Comparison of ENCODE assay signal across 17 cellular contexts in the genomic region with DNA sequence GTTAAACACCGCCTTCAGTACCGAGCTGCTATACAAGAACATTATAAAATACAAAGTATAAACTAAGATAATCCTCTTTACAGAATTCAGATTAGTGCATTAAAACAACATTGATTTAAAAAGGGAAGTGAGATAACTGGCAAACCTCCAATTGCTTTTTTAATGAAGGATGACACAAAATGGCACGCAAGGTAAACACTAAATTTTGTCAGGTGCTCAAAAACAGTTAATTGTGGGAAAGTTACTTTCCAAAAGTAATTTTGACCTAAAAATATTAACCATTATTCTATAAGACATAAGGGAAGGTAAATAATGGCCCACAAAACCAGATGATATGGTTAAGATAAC. TPM values are rescaled to one million over a fixed set of nuclear protein-coding genes. Genes with fewer than 3 reads are reported as not detected.
DNase-seq lines count a peak whose midpoint lies in the region; ATAC-seq, FAIRE-seq and TF ChIP-seq lines count a peak whose summit lies in the region.
"Had no signal": no experiment of that assay in that cellular context is flagged by ENCODE, and none has a peak within 500 bp of the region (broad histone marks: within the 10 kb centered on the region; RNA-seq: fewer than 3 reads in every experiment).

No MANE protein-coding gene starts in this region.

- no peaks in the 10 kb centered on the region for H3F3A ChIP-seq in OCI-LY1 (ENCODE audit: insufficient read depth, low read length)

- peak overlapping the region; percentile 79 for H3K27ac Mint-ChIP-seq in activated B cell treated with CpG ODN at 0.5 μM for 24 hours
- H3K27ac Mint-ChIP-seq in stimulated activated memory B cell treated with anti-CD40 and anti-IgM and Interleukin-4, amounts not matched to agents 10 μg/mL and 1 μg/mL and 100 μg/mL, for 72 hours, result peak overlapping the region; percentile 42
- H3K27ac Mint-ChIP-seq: CD8-positive, alpha-beta T cell had no signal

- POLR2A ChIA-PET in activated B cell treated with CpG ODN at 0.5 μM for 24 hours (lab: Charles Lee), result interaction anchor here (1.1 kb wide), 1 partner anchor 355 kb away, joined by 3 read pairs; the partner anchor contains the start of gene RPS12
- POLR2A ChIA-PET in HepG2 (lab: Yijun Ruan, JAX), result no interaction called here

- intact Hi-C loops in activated B cell treated with CpG ODN at 0.5 μM for 24 hours (cut with micrococcal nuclease) (loop anchor here (1.0 to 5.0 kb wide), 3 partner anchors 9 to 107 kb away; no protein-coding TSS in a partner anchor), HepG2 (cut with micrococcal nuclease; ENCODE audit: unreplicated experiment) (no loop called here)

- peaks cover 41% of the 10 kb centered on the region for H3K4me1 ChIP-seq in OCI-LY1 (ENCODE audit: insufficient read depth, low read length, severe bottlenecking)
- H3K4me1 ChIP-seq in HepG2 (ENCODE audit: insufficient read depth, low read length), result peaks cover 2% of the 10 kb centered on the region
- H3K4me1 ChIP-seq: BE2C had no signal

- TF ChIP-seq RAD21 in HepG2 (CRISPR knock-in tag; IDR thresholded peaks at IDR 0.05), result no peak

- H3K27ac ChIP-seq in OCI-LY1 (ENCODE audit: low read depth, low read length, poor library complexity, severe bottlenecking) (peak overlapping the region; percentile 91), HepG2 (ENCODE audit: extremely low read length, insufficient read depth, low read length) (no peak overlapping the region)
- H3K27ac ChIP-seq: C4-2B, GM23248, HL-60 had no signal

- H3K79me2 ChIP-seq in OCI-LY1 (ENCODE audit: insufficient read depth, low read length) (no peaks in the 10 kb centered on the region), HepG2 (ENCODE audit: insufficient read depth, low read length) (no peaks in the 10 kb centered on the region)

- in situ Hi-C loops in HepG2 (cut with HindIII; ENCODE audit: extremely low pct_ligation_motif_present, low pct_unique_long_range_greater_than_20kb), result no loop called here

- H3K36me3 Mint-ChIP-seq in activated B cell treated with CpG ODN at 0.5 μM for 24 hours (ENCODE audit: low read depth), result peaks cover 64% of the 10 kb centered on the region
- H3K36me3 Mint-ChIP-seq in stimulated activated memory B cell treated with anti-CD40 and anti-IgM and Interleukin-4, amounts not matched to agents 10 μg/mL and 1 μg/mL and 100 μg/mL, for 72 hours, result peaks cover 29% of the 10 kb centered on the region

- TF ChIP-seq EP300 in HepG2 (IDR thresholded peaks at IDR 0.05; ENCODE audit: low read depth in 2 of 2, low read length in 2 of 2), result no peak
- no peak for TF ChIP-seq EP300 in HepG2 (CRISPR knock-in tag; IDR thresholded peaks at IDR 0.05; ENCODE audit: borderline replicate concordance)

- H3K4me3 Mint-ChIP-seq in activated B cell treated with CpG ODN at 0.5 μM for 24 hours, result no peak overlapping the region
- H3K4me3 Mint-ChIP-seq in stimulated activated memory B cell treated with anti-CD40 and anti-IgM and Interleukin-4, amounts not matched to agents 10 μg/mL and 1 μg/mL and 100 μg/mL, for 72 hours, result no peak overlapping the region
- H3K4me3 Mint-ChIP-seq: CD8-positive, alpha-beta T cell had no signal

- H3K4me3 ChIP-seq in OCI-LY1 (ENCODE audit: low read depth, low read length, poor library complexity, severe bottlenecking) (no peak overlapping the region), HepG2 (replicated peaks in 1 of 3; ENCODE audit: insufficient read depth in 1 of 3, low read depth in 2 of 3, low read length in 3 of 3) (no peak overlapping the region)
- H3K4me3 ChIP-seq: GM23248 had no signal

- H3K9ac ChIP-seq in OCI-LY1 (ENCODE audit: low read length) (no peak overlapping the region; the same call in 1 of the 2 replicates), HepG2 (ENCODE audit: insufficient read depth, low read depth, low read length) (no peak overlapping the region)
- H3K9ac ChIP-seq: GM23248 had no signal

- H3K9me3 ChIP-seq in OCI-LY1 (ENCODE audit: low read length) (no peaks in the 10 kb centered on the region), HepG2 (ENCODE audit: low read length) (no peaks in the 10 kb centered on the region)
- H3K9me3 ChIP-seq: BE2C, Caco-2 had no signal

- H3K9me3 Mint-ChIP-seq in activated B cell treated with CpG ODN at 0.5 μM for 24 hours, result no peaks in the 10 kb centered on the region
- H3K9me3 Mint-ChIP-seq in stimulated activated memory B cell treated with anti-CD40 and anti-IgM and Interleukin-4, amounts not matched to agents 10 μg/mL and 1 μg/mL and 100 μg/mL, for 72 hours, result no peaks in the 10 kb centered on the region
- H3K9me3 Mint-ChIP-seq: CD8-positive, alpha-beta T cell had no signal

- no peak for TF ChIP-seq POLR2A in HepG2 (IDR thresholded peaks at IDR 0.05; ENCODE audit: insufficient read depth in 1 of 2, low read depth in 2 of 2, low read length in 2 of 2)

- H3K36me3 ChIP-seq in OCI-LY1 (ENCODE audit: insufficient read depth, low read length) (peaks cover 98% of the 10 kb centered on the region), HepG2 (replicated peaks in 1 of 2; ENCODE audit: control insufficient read depth in 1 of 2, insufficient read depth in 2 of 2, low read length in 2 of 2) (peaks cover 5 to 38% of the 10 kb centered on the region in 2 experiments)
- H3K36me3 ChIP-seq: BE2C had no signal

- H4K20me1 ChIP-seq in OCI-LY1 (ENCODE audit: insufficient read depth, low read length) (no peaks in the 10 kb centered on the region), HepG2 (ENCODE audit: insufficient read depth, low read length) (no peaks in the 10 kb centered on the region)

- H2AFZ ChIP-seq in OCI-LY1 (ENCODE audit: low read length), result no peak overlapping the region
- H2AFZ ChIP-seq in HepG2 (ENCODE audit: low read length), result no peak overlapping the region
- H2AFZ ChIP-seq: GM23248 had no signal

- H3K27me3 Mint-ChIP-seq in activated B cell treated with CpG ODN at 0.5 μM for 24 hours, result no peaks in the 10 kb centered on the region
- H3K27me3 Mint-ChIP-seq in stimulated activated memory B cell treated with anti-CD40 and anti-IgM and Interleukin-4, amounts not matched to agents 10 μg/mL and 1 μg/mL and 100 μg/mL, for 72 hours, result no peaks in the 10 kb centered on the region

- H3K27me3 ChIP-seq in OCI-LY1 (ENCODE audit: insufficient read depth, low read length), result no peaks in the 10 kb centered on the region
- H3K27me3 ChIP-seq in HepG2 (ENCODE audit: control insufficient read depth in 1 of 2, insufficient read depth in 2 of 2, low read length in 2 of 2), result no peaks in the 10 kb centered on the region
- H3K27me3 ChIP-seq: BE2C had no signal

- CTCF ChIA-PET in activated B cell treated with CpG ODN at 0.5 μM for 24 hours (lab: Charles Lee) (interaction anchor here (0.6 kb wide), 1 partner anchor 171 kb away, joined by 3 read pairs; no protein-coding TSS in a partner anchor), HepG2 (lab: Yijun Ruan, JAX; ENCODE audit: low intra/inter-chr PET ratio, low total read pairs) (no interaction called here)

- peaks cover 33% of the 10 kb centered on the region for H3K4me1 Mint-ChIP-seq in activated B cell treated with CpG ODN at 0.5 μM for 24 hours
- H3K4me1 Mint-ChIP-seq in stimulated activated memory B cell treated with anti-CD40 and anti-IgM and Interleukin-4, amounts not matched to agents 10 μg/mL and 1 μg/mL and 100 μg/mL, for 72 hours, result peaks cover 20% of the 10 kb centered on the region

- BruUV-seq in HepG2 (replicated peaks; lab: Mats Ljungman, UMichigan), result no TSS peak

- TF ChIP-seq CTCF in OCI-LY1 (IDR thresholded peaks at IDR 0.05; ENCODE audit: low read length), result no peak
- no peak for TF ChIP-seq CTCF in activated B cell treated with CpG ODN at 0.5 μM for 24 hours (IDR thresholded peaks at IDR 0.05)
- TF ChIP-seq CTCF in HepG2 (CRISPR knock-in tag; IDR thresholded peaks at IDR 0.05), result no peak

- no peak for FAIRE-seq in HepG2 (lab: Jason Lieb, UNC)
- FAIRE-seq: H54 had no signal

- no peak overlapping the region; the same call in 1 of the 2 replicates for H3K4me2 ChIP-seq in OCI-LY1 (ENCODE audit: low read length)
- no peak overlapping the region for H3K4me2 ChIP-seq in HepG2 (ENCODE audit: low read depth, low read length)

- H3K9me2 ChIP-seq in OCI-LY1 (ENCODE audit: low read depth, low read length), result no peaks in the 10 kb centered on the region

- DNase-seq in CD1c-positive myeloid dendritic cell (ENCODE audit: extremely low spot score) (peak; percentile 15), activated B cell treated with CpG ODN at 0.5 μM for 24 hours (no peak), HepG2 (ENCODE audit: low spot score) (no peak)
- no peak for DNase-seq in stimulated activated naive CD4-positive, alpha-beta T cell treated with Interleukin-2 at 50 U/mL for 16 hours (lab: John Stamatoyannopoulos, UW)
- DNase-seq in activated CD8-positive, alpha-beta memory T cell treated with anti-CD3 and anti-CD28 coated beads, Interleukin-2, amount 50 U/mL, for 48 hours, result no peak
- DNase-seq: BE2C; Caco-2; CD8-positive, alpha-beta T cell; DND-41; GDM1; GM23248 had no signal

- ATAC-seq in activated B cell treated with CpG ODN at 0.5 μM for 24 hours (ENCODE audit: low read depth) (no peak), HepG2 (no peak)
- no peak for ATAC-seq in stimulated activated memory B cell treated with anti-CD40 and anti-IgM and Interleukin-4, amounts not matched to agents 10 μg/mL and 1 μg/mL and 100 μg/mL, for 72 hours
- ATAC-seq: CD8-positive, alpha-beta T cell; HCT116 had no signal

- WGBS in HepG2 (ENCODE audit: low lambda C conversion rate), result 98% methylated on average over 3 of the region's 3 CpGs

RNA-seq across cellular contexts. Expression of gene STX7, which starts 53.3 kb away (rescaled TPM):
- total RNA-seq in activated B cell treated with CpG ODN at 0.5 μM for 24 hours, result 109 and 138 TPM in 2 replicates
- total RNA-seq in HepG2 (2016; rRNA removed; fragmentation: Illumina TruSeq; extraction: Trizol), result 34.7 and 40.6 TPM in 2 replicates
- total RNA-seq in HepG2 (2016; cell fraction: cytosol; rRNA removed; fragmentation: Illumina TruSeq; extraction: Trizol; ENCODE audit: low read depth), result 9.1 and 12.7 TPM in 2 replicates
- total RNA-seq in HepG2 (2016; cell fraction: insoluble cytoplasmic fraction; rRNA removed; fragmentation: Illumina TruSeq; extraction: Trizol), result 32.6 and 44.2 TPM in 2 replicates
- total RNA-seq in HepG2 (2016; cell fraction: membrane; rRNA removed; fragmentation: Illumina TruSeq; extraction: Trizol), result 22.3 and 24.0 TPM in 2 replicates
- total RNA-seq in HepG2 (2016; cell fraction: nucleus; rRNA removed; fragmentation: Illumina TruSeq; extraction: Trizol), result 23.7 and 27.2 TPM in 2 replicates
- 25.1 and 28.0 TPM in 2 replicates for polyA plus RNA-seq in HepG2 (2011; rRNA removed)
- polyA plus RNA-seq in HepG2 (2011; cell fraction: cytosol; rRNA removed), result 12.2 and 15.6 TPM in 2 replicates
- polyA plus RNA-seq in HepG2 (2011; cell fraction: nucleus; rRNA removed), result 13.1 and 15.8 TPM in 2 replicates
- polyA plus RNA-seq in HepG2 (2012), result 25.0 and 25.6 TPM in 2 replicates
- 5.7 and 8.0 TPM in 2 replicates for polyA plus RNA-seq in HepG2 (2016; cell fraction: cytosol; fragmentation: Illumina TruSeq; extraction: Trizol; ENCODE audit: low read depth)
- 38.6 and 40.4 TPM in 2 replicates for polyA plus RNA-seq in HepG2 (2016; cell fraction: insoluble cytoplasmic fraction; fragmentation: Illumina TruSeq; extraction: Trizol; ENCODE audit: low read depth)
- 9.1 and 10.4 TPM in 2 replicates for polyA plus RNA-seq in HepG2 (2016; cell fraction: membrane; fragmentation: Illumina TruSeq; extraction: Trizol; ENCODE audit: low read depth)
- polyA plus RNA-seq in HepG2 (2016; cell fraction: nucleus; fragmentation: Illumina TruSeq; extraction: Trizol; ENCODE audit: insufficient read depth, low read depth), result 18.9 and 21.3 TPM in 2 replicates
- 4.0 and 12.0 TPM in 2 replicates for polyA minus RNA-seq in HepG2 (2011; rRNA and poly(A)+ RNA removed; ENCODE audit: low replicate concordance)
- polyA minus RNA-seq in HepG2 (2011; cell fraction: cytosol; rRNA and poly(A)+ RNA removed), result 22.2 and 23.8 TPM in 2 replicates
- 88.5 and 114 TPM in 2 replicates for polyA minus RNA-seq in HepG2 (2011; cell fraction: nucleus; rRNA and poly(A)+ RNA removed)

RNA-seq across cellular contexts. Expression of gene MOXD1, which starts 58.3 kb away (rescaled TPM):
- total RNA-seq in activated B cell treated with CpG ODN at 0.5 μM for 24 hours (3.2 and 3.7 TPM in 2 replicates), HepG2 (2016; rRNA removed; fragmentation: Illumina TruSeq; extraction: Trizol) (not detected in 2 replicates)
- total RNA-seq in HepG2 (2016; cell fraction: cytosol; rRNA removed; fragmentation: Illumina TruSeq; extraction: Trizol; ENCODE audit: low read depth), result not detected in 2 replicates
- not detected in 2 replicates for total RNA-seq in HepG2 (2016; cell fraction: insoluble cytoplasmic fraction; rRNA removed; fragmentation: Illumina TruSeq; extraction: Trizol)
- not detected in 2 replicates for total RNA-seq in HepG2 (2016; cell fraction: membrane; rRNA removed; fragmentation: Illumina TruSeq; extraction: Trizol)
- not detected in 2 replicates for total RNA-seq in HepG2 (2016; cell fraction: nucleus; rRNA removed; fragmentation: Illumina TruSeq; extraction: Trizol)
- polyA plus RNA-seq in HepG2 (2011; rRNA removed), result 0.03 TPM in 1 of 2 replicates, not detected in the other
- polyA plus RNA-seq in HepG2 (2011; cell fraction: cytosol; rRNA removed), result 0.01 TPM in 1 of 2 replicates, not detected in the other
- not detected in 2 replicates for polyA plus RNA-seq in HepG2 (2011; cell fraction: nucleus; rRNA removed)
- polyA plus RNA-seq in HepG2 (2012), result not detected in 2 replicates
- not detected in 2 replicates for polyA plus RNA-seq in HepG2 (2016; cell fraction: cytosol; fragmentation: Illumina TruSeq; extraction: Trizol; ENCODE audit: low read depth)
- polyA plus RNA-seq in HepG2 (2016; cell fraction: insoluble cytoplasmic fraction; fragmentation: Illumina TruSeq; extraction: Trizol; ENCODE audit: low read depth), result not detected in 2 replicates
- polyA plus RNA-seq in HepG2 (2016; cell fraction: membrane; fragmentation: Illumina TruSeq; extraction: Trizol; ENCODE audit: low read depth), result not detected in 2 replicates
- not detected in 2 replicates for polyA plus RNA-seq in HepG2 (2016; cell fraction: nucleus; fragmentation: Illumina TruSeq; extraction: Trizol; ENCODE audit: insufficient read depth, low read depth)
- polyA minus RNA-seq in HepG2 (2011; rRNA and poly(A)+ RNA removed; ENCODE audit: low replicate concordance), result not detected in 2 replicates
- polyA minus RNA-seq in HepG2 (2011; cell fraction: cytosol; rRNA and poly(A)+ RNA removed), result not detected in 2 replicates
- polyA minus RNA-seq in HepG2 (2011; cell fraction: nucleus; rRNA and poly(A)+ RNA removed), result not detected in 2 replicates
- total RNA-seq: CD8-positive, alpha-beta T cell had no signal
